ENCODE assay signal across 8 cellular contexts in genomic region chr14:90331497-90332270, GRCh38. TPM values are rescaled to one million over a fixed set of nuclear protein-coding genes. Genes with fewer than 3 reads are reported as not detected.
A peak's percentile ranks its signal among the peaks of the same experiment; 100 is the strongest.
DNase-seq lines count a peak whose midpoint lies in the region; ATAC-seq and TF ChIP-seq lines count a peak whose summit lies in the region.

Gene NRDE2, minus strand, starts transcription at chr14:90331941. Its CDS starts 37 bp downstream, at chr14:90331904.

- H3K9ac ChIP-seq in OCI-LY1 (ENCODE audit: low read length) = peak within 1 kb of the TSS; percentile 76
- H3K9ac ChIP-seq in endodermal cell (ENCODE audit: extremely low read depth, low read length, poor library complexity, severe bottlenecking) = peak within 1 kb of the TSS; percentile 50

- H3K9me3 ChIP-seq in OCI-LY1 (ENCODE audit: low read length) = no peaks in the 10 kb centered on the region
- H3K9me3 ChIP-seq in endodermal cell (ENCODE audit: control insufficient read depth, low read length) = no peaks in the 10 kb centered on the region
- H3K9me3 ChIP-seq in mesodermal cell (ENCODE audit: control insufficient read depth, low read length) = no peaks in the 10 kb centered on the region

- H3K4me1 Mint-ChIP-seq in endodermal cell = peaks cover 6% of the 10 kb centered on the region

- H3K27me3 ChIP-seq in OCI-LY1 (ENCODE audit: insufficient read depth, low read length) (no peaks in the 10 kb centered on the region), endodermal cell (ENCODE audit: control insufficient read depth, insufficient read depth, low read length, poor library complexity, severe bottlenecking) (peaks cover 37% of the 10 kb centered on the region)

- H3K27ac Mint-ChIP-seq in endodermal cell = peak within 1 kb of the TSS; percentile 95

- WGBS in endodermal cell (ENCODE audit: insufficient coverage in 1 of 2, insufficient read length in 1 of 2), 2 experiments = 4 to 5% methylated on average over 18 to 46 of the region's 46 CpGs
- 0 to 11% methylated on average over 12 to 24 of the region's 46 CpGs for WGBS in mesodermal cell (ENCODE audit: insufficient coverage in 2 of 2), 2 experiments

- peak within 1 kb of the TSS; percentile 9; the same call in 1 of the 2 replicates for H2AFZ ChIP-seq in OCI-LY1 (ENCODE audit: low read length)

- no peaks in the 10 kb centered on the region for H4K20me1 ChIP-seq in OCI-LY1 (ENCODE audit: insufficient read depth, low read length)

- peak within 1 kb of the TSS; percentile 64 for H3K27ac ChIP-seq in OCI-LY1 (ENCODE audit: low read depth, low read length, poor library complexity, severe bottlenecking)
- H3K27ac ChIP-seq in endodermal cell (ENCODE audit: low read depth, low read length) = peak within 1 kb of the TSS; percentile 38
- peak within 1 kb of the TSS; percentile 74 for H3K27ac ChIP-seq in mesodermal cell (ENCODE audit: low read depth, low read length, severe bottlenecking)

- DNase-seq in DMS 273 (lab: John Stamatoyannopoulos, UW; ENCODE audit: unreplicated experiment) (peak; percentile 99), HuH-7 (ENCODE audit: low spot score) (peak; percentile 83), endodermal cell (peak; percentile 100)
- DNase-seq in activated CD8-positive, alpha-beta memory T cell treated with anti-CD3 and anti-CD28 coated beads, Interleukin-2, amount 50 U/mL, for 24 hours (ENCODE audit: extremely low read depth) = peak; percentile 94
- DNase-seq in stimulated activated CD8-positive, alpha-beta memory T cell treated with anti-CD3 and anti-CD28 coated beads, Interleukin-15, amount 100 ng/mL, for 24 hours (ENCODE audit: low read depth) = peak; percentile 94

- no peaks in the 10 kb centered on the region; the same call in 1 of the 2 replicates for H3K9me2 ChIP-seq in OCI-LY1 (ENCODE audit: low read depth, low read length)

- no peak for TF ChIP-seq CTCF in OCI-LY1 (IDR thresholded peaks at IDR 0.05; ENCODE audit: low read length)
- no peak for TF ChIP-seq CTCF in endodermal cell (conservative IDR thresholded peaks at IDR 0.05)

- no peaks in the 10 kb centered on the region for H3F3A ChIP-seq in OCI-LY1 (ENCODE audit: insufficient read depth, low read length)

- H3K4me1 ChIP-seq in OCI-LY1 (ENCODE audit: insufficient read depth, low read length, severe bottlenecking) = peaks cover 16% of the 10 kb centered on the region
- H3K4me1 ChIP-seq in endodermal cell (ENCODE audit: control insufficient read depth, insufficient read depth, low read length) = no peaks in the 10 kb centered on the region
- H3K4me1 ChIP-seq in mesodermal cell (ENCODE audit: control insufficient read depth, insufficient read depth, low read length, poor library complexity, severe bottlenecking) = no peaks in the 10 kb centered on the region

- peaks cover 8% of the 10 kb centered on the region for H3K36me3 Mint-ChIP-seq in endodermal cell (ENCODE audit: low read depth)

- ATAC-seq in GM21526 (IDR thresholded peaks at IDR 0.05; ENCODE audit: low FRiP score, unreplicated experiment) = peak; percentile 96

- H3K27me3 Mint-ChIP-seq in endodermal cell (ENCODE audit: insufficient read depth) = peaks cover 21% of the 10 kb centered on the region

- H3K36me3 ChIP-seq in OCI-LY1 (ENCODE audit: insufficient read depth, low read length) (no peaks in the 10 kb centered on the region), endodermal cell (ENCODE audit: control insufficient read depth, insufficient read depth, low read length) (peaks cover 4% of the 10 kb centered on the region), mesodermal cell (ENCODE audit: control insufficient read depth, insufficient read depth, low read length) (no peaks in the 10 kb centered on the region)

- H3K9me3 Mint-ChIP-seq in endodermal cell = no peaks in the 10 kb centered on the region

- peak within 1 kb of the TSS; percentile 82 for H3K4me2 ChIP-seq in OCI-LY1 (ENCODE audit: low read length)

- H3K79me2 ChIP-seq in OCI-LY1 (ENCODE audit: insufficient read depth, low read length) = peaks cover 25% of the 10 kb centered on the region

- H3K4me3 ChIP-seq in OCI-LY1 (ENCODE audit: low read depth, low read length, poor library complexity, severe bottlenecking) (peak within 1 kb of the TSS; percentile 75), endodermal cell (ENCODE audit: low read length) (peak within 1 kb of the TSS; percentile 84), mesodermal cell (ENCODE audit: extremely low read depth, insufficient read depth, low read length, poor library complexity, severe bottlenecking) (peak within 1 kb of the TSS; percentile 55)

- H3K4me3 Mint-ChIP-seq in endodermal cell = peak within 1 kb of the TSS; percentile 70

RNA-seq across cellular contexts. Expression of gene NRDE2, which starts in this region (rescaled TPM):
- 10 to 100 TPM; 18.3 to 19.5 TPM for total RNA-seq in endodermal cell
- polyA plus RNA-seq in endodermal cell (2013, experiment 1 of 2) = 11.3 TPM
- 9.2 TPM for polyA plus RNA-seq in endodermal cell (2013, experiment 2 of 2)
- 9.2 TPM for polyA plus RNA-seq in mesodermal cell (2013, experiment 1 of 2)
- polyA plus RNA-seq in mesodermal cell (2013, experiment 2 of 2) = 7.6 TPM

Comparison
In these comparisons a context has a peak if more than half of its experiments do, and no peak if none do; other contexts are left out.
1. Peak in every context shown above with its lines: DNase-seq, ATAC-seq, H3K4me3 ChIP-seq and H3K27ac ChIP-seq.